30 cellular contexts compared by ENCODE assay signal in genomic region chrX:109577055-109577454, GRCh38. TPM values are rescaled to one million over a fixed set of nuclear protein-coding genes. Genes with fewer than 3 reads are reported as not detected.
"Had no signal": no experiment of that assay in that cellular context is flagged by ENCODE, and none has a peak within 500 bp of the region (broad histone marks: within the 10 kb centered on the region; RNA-seq: fewer than 3 reads in every experiment).

No MANE protein-coding gene starts in this region.

- H3K4me3 Mint-ChIP-seq: endodermal cell, mesothelial cell of epicardium had no signal

- ATAC-seq: esophagus mucosa, gastrocnemius medialis, heart right ventricle, left cardiac atrium, left lung, left ventricle myocardium superior, lower lobe of right lung, mucosa of descending colon had no signal

- H3K27ac ChIP-seq: coronary artery, dorsolateral prefrontal cortex, epithelial cell of prostate, esophagus squamous epithelium, gastrocnemius medialis, heart right ventricle, left lung, lower lobe of right lung had no signal

- DNase-seq: dermis blood vessel endothelial cell; dorsolateral prefrontal cortex; effector CD4-positive, alpha-beta T cell; effector memory CD4-positive, alpha-beta T cell; endodermal cell; erythroblast; esophagus squamous epithelium; foreskin fibroblast; foreskin melanocyte; gastrocnemius medialis; glutamatergic neuron; head of caudate nucleus; heart right ventricle; hippocampal formation; left cardiac atrium; left lung; left ventricle myocardium superior; lower lobe of right lung; mesenchymal stem cell; mucosa of descending colon; naive B cell had no signal

- FAIRE-seq: endometrium, islet of Langerhans, keratinocyte had no signal

- H3K4me3 ChIP-seq: coronary artery, dorsolateral prefrontal cortex, esophagus squamous epithelium, gastrocnemius medialis, heart right ventricle, left lung, lower lobe of right lung, mucosa of descending colon had no signal

- H3K4me1 Mint-ChIP-seq: mesothelial cell of epicardium, naive B cell had no signal

- H3K4me1 ChIP-seq: esophagus squamous epithelium, gastrocnemius medialis, heart right ventricle, left lung, lower lobe of right lung had no signal

- H3K27me3 ChIP-seq: esophagus squamous epithelium, gastrocnemius medialis, left lung had no signal

- H3K36me3 ChIP-seq: esophagus squamous epithelium, gastrocnemius medialis, heart right ventricle, left lung, lower lobe of right lung had no signal

- H3K36me3 Mint-ChIP-seq: mesothelial cell of epicardium, naive B cell had no signal

- H3K27ac Mint-ChIP-seq: endodermal cell, mesothelial cell of epicardium, naive B cell had no signal

- H3K9me3 ChIP-seq: esophagus squamous epithelium, gastrocnemius medialis, heart right ventricle, left lung, lower lobe of right lung, mucosa of descending colon had no signal

RNA-seq across cellular contexts. Expression of gene KCNE5, which starts 47.9 kb away (rescaled TPM):
- total RNA-seq: dermis blood vessel endothelial cell, esophagus mucosa, glomerular endothelial cell, kidney epithelial cell, left ventricle myocardium superior, lower lobe of right lung, mucosa of descending colon had no signal
